Comparison of ENCODE assay signal across 14 cellular contexts in genomic region chr11:47241740-47242400, GRCh38. TPM values are rescaled to one million over a fixed set of nuclear protein-coding genes. Genes with fewer than 3 reads are reported as not detected.
A peak's percentile ranks its signal among the peaks of the same experiment; 100 is the strongest.
DNase-seq lines count a peak whose midpoint lies in the region; ATAC-seq and TF ChIP-seq lines count a peak whose summit lies in the region.
"Had no signal": no experiment of that assay in that cellular context is flagged by ENCODE, and none has a peak within 500 bp of the region (broad histone marks: within the 10 kb centered on the region; RNA-seq: fewer than 3 reads in every experiment).

No MANE protein-coding gene starts in this region.

- H2BK12ac ChIP-seq in mesenchymal stem cell (ENCODE audit: low read length in 2 of 2) = no peak overlapping the region

- H3K4ac ChIP-seq in mesenchymal stem cell (ENCODE audit: low read depth in 1 of 2, low read length in 2 of 2) = no peak overlapping the region

- H3K18ac ChIP-seq in mesenchymal stem cell (ENCODE audit: low read depth in 1 of 2, low read length in 2 of 2) = no peak overlapping the region

- peak overlapping the region; percentile 7 for H2BK120ac ChIP-seq in mesenchymal stem cell (ENCODE audit: low read depth, low read length)

- H3K9ac ChIP-seq in mesenchymal stem cell (ENCODE audit: low read length) = peak overlapping the region; percentile 5

- peaks cover 69% of the 10 kb centered on the region for H3K36me3 ChIP-seq in CD4-positive, CD25-positive, alpha-beta regulatory T cell (ENCODE audit: control insufficient read depth, insufficient read depth, low read length)
- H3K36me3 ChIP-seq in mesenchymal stem cell (ENCODE audit: control insufficient read depth in 1 of 2, insufficient read depth in 2 of 2, low read depth in 1 of 2, low read length in 2 of 2) = peaks cover 69 to 73% of the 10 kb centered on the region in 2 experiments

- H3K27ac Mint-ChIP-seq in CD4-positive, CD25-positive, alpha-beta regulatory T cell = peak overlapping the region; percentile 6 to 67 (median 17)
- H3K27ac Mint-ChIP-seq in HFFc6 = peak overlapping the region; percentile 66
- peak overlapping the region; percentile 3 for H3K27ac Mint-ChIP-seq in activated naive CD8-positive, alpha-beta T cell treated with anti-CD3 and anti-CD28 coated beads, Interleukin-2, amount 10 ng/mL, durations not matched to agents 7 days and 5 days

- H3K36me3 Mint-ChIP-seq in CD4-positive, CD25-positive, alpha-beta regulatory T cell = peaks cover 50% of the 10 kb centered on the region
- peaks cover 31% of the 10 kb centered on the region for H3K36me3 Mint-ChIP-seq in HFFc6 (ENCODE audit: low read depth)
- peaks cover 31% of the 10 kb centered on the region for H3K36me3 Mint-ChIP-seq in activated naive CD8-positive, alpha-beta T cell treated with anti-CD3 and anti-CD28 coated beads, Interleukin-2, amount 10 ng/mL, durations not matched to agents 7 days and 5 days

- peaks cover 14% of the 10 kb centered on the region for H3K79me1 ChIP-seq in mesenchymal stem cell (replicated peaks; ENCODE audit: low read length, poor library complexity, severe bottlenecking)

- H2AFZ ChIP-seq in mesenchymal stem cell (ENCODE audit: low read depth, low read length) = no peak overlapping the region

- no peak overlapping the region for H4K8ac ChIP-seq in mesenchymal stem cell (ENCODE audit: low read length)

- no peak for DNase-seq in CD4-positive, CD25-positive, alpha-beta regulatory T cell
- DNase-seq in HFFc6 (peak; percentile 55), mesenchymal stem cell (no peak), KBM-7 (no peak), NCI-H187 treated with DMSO at 0.1 percent for 48 hours (lab: John Stamatoyannopoulos, UW) (no peak)
- no peak for DNase-seq in activated naive CD8-positive, alpha-beta T cell treated with anti-CD3 and anti-CD28 coated beads, Interleukin-2, amount 10 ng/mL, durations not matched to agents 7 days and 5 days
- DNase-seq: activated gamma-delta T cell treated with Interleukin-2 at 50 U/mL for 16 hours; DMS 273 treated with DMSO at 0.1 percent for 48 hours; hippocampal formation; NCI-H1694 treated with DMSO at 0.1 percent for 48 hours; NK-92 treated with Interleukin-12 subunit alpha and Interleukin-12 subunit beta, amount 100 ng/mL, for 24 hours; transverse colon had no signal

- WGBS in mesenchymal stem cell = 87% methylated on average over 4 of the region's 4 CpGs

- ATAC-seq in CD4-positive, CD25-positive, alpha-beta regulatory T cell (ENCODE audit: low read depth in 2 of 2) = no peak
- ATAC-seq in activated naive CD8-positive, alpha-beta T cell treated with anti-CD3 and anti-CD28 coated beads, Interleukin-2, amount 10 ng/mL, durations not matched to agents 7 days and 5 days (ENCODE audit: low read depth) = peak; percentile 17
- no peak for ATAC-seq in HG03354 (IDR thresholded peaks at IDR 0.05; ENCODE audit: poor library complexity, severe bottlenecking, unreplicated experiment)

- H3K4me2 ChIP-seq in mesenchymal stem cell (ENCODE audit: low read length, poor library complexity, severe bottlenecking) = no peak overlapping the region

- no peak overlapping the region for H3K27ac ChIP-seq in CD4-positive, CD25-positive, alpha-beta regulatory T cell (ENCODE audit: insufficient read depth, low read length, poor library complexity, severe bottlenecking)
- no peak overlapping the region for H3K27ac ChIP-seq in mesenchymal stem cell (ENCODE audit: low read length, poor library complexity, severe bottlenecking)

- H3K14ac ChIP-seq in mesenchymal stem cell (ENCODE audit: low read length in 2 of 2) = no peak overlapping the region

- no peak overlapping the region for H2BK15ac ChIP-seq in mesenchymal stem cell (ENCODE audit: low read depth, poor library complexity, severe bottlenecking)

- POLR2A ChIA-PET in activated naive CD8-positive, alpha-beta T cell treated with anti-CD3 and anti-CD28 coated beads, Interleukin-2, amount 10 ng/mL, durations not matched to agents 7 days and 5 days (lab: Charles Lee) = interaction anchor here (0.6 to 2.0 kb wide), 7 partner anchors 9 to 58 kb away, joined by 3 to 8 read pairs (median 4); partner anchors contain the start of gene DDB2

- in situ Hi-C loops in KBM-7 (cut with MboI; ENCODE audit: low pct_unique_long_range_greater_than_20kb, low sequenced_read_pairs) = no loop called here

- no peak for TF ChIP-seq CTCF in HFFc6 (IDR thresholded peaks at IDR 0.05)

- no peak overlapping the region for H3K4me3 ChIP-seq in CD4-positive, CD25-positive, alpha-beta regulatory T cell (ENCODE audit: low read depth, low read length)
- H3K4me3 ChIP-seq in mesenchymal stem cell (ENCODE audit: insufficient read depth in 1 of 2, low read depth in 1 of 2, low read length in 2 of 2) = no peak overlapping the region
- H3K4me3 ChIP-seq: dorsolateral prefrontal cortex, transverse colon had no signal

- no peak overlapping the region for H4K91ac ChIP-seq in mesenchymal stem cell (ENCODE audit: low read length)

- H3K4me1 ChIP-seq in CD4-positive, CD25-positive, alpha-beta regulatory T cell (ENCODE audit: control insufficient read depth, insufficient read depth, low read length, poor library complexity, severe bottlenecking) = no peaks in the 10 kb centered on the region
- H3K4me1 ChIP-seq in mesenchymal stem cell (ENCODE audit: control insufficient read depth, insufficient read depth, low read depth, low read length) = peaks cover 13% of the 10 kb centered on the region

- H2AK5ac ChIP-seq in mesenchymal stem cell (ENCODE audit: low read length, severe bottlenecking) = no peak overlapping the region

- no peaks in the 10 kb centered on the region for H3K27me3 Mint-ChIP-seq in CD4-positive, CD25-positive, alpha-beta regulatory T cell
- peaks cover 3% of the 10 kb centered on the region for H3K27me3 Mint-ChIP-seq in HFFc6 (ENCODE audit: insufficient read depth)
- no peaks in the 10 kb centered on the region for H3K27me3 Mint-ChIP-seq in activated naive CD8-positive, alpha-beta T cell treated with anti-CD3 and anti-CD28 coated beads, Interleukin-2, amount 10 ng/mL, durations not matched to agents 7 days and 5 days

- no peaks in the 10 kb centered on the region for H3K9me3 Mint-ChIP-seq in CD4-positive, CD25-positive, alpha-beta regulatory T cell
- no peaks in the 10 kb centered on the region for H3K9me3 Mint-ChIP-seq in HFFc6
- no peaks in the 10 kb centered on the region for H3K9me3 Mint-ChIP-seq in activated naive CD8-positive, alpha-beta T cell treated with anti-CD3 and anti-CD28 coated beads, Interleukin-2, amount 10 ng/mL, durations not matched to agents 7 days and 5 days

- no peak overlapping the region for H2BK5ac ChIP-seq in mesenchymal stem cell (ENCODE audit: low read depth, low read length, poor library complexity, severe bottlenecking)

- no peaks in the 10 kb centered on the region for H3K9me3 ChIP-seq in CD4-positive, CD25-positive, alpha-beta regulatory T cell (ENCODE audit: control insufficient read depth in 2 of 2, low read length in 2 of 2)
- no peaks in the 10 kb centered on the region for H3K9me3 ChIP-seq in mesenchymal stem cell (ENCODE audit: control insufficient read depth, low read length)
- H3K9me3 ChIP-seq: transverse colon had no signal

- no peak overlapping the region for H3K23ac ChIP-seq in mesenchymal stem cell (ENCODE audit: low read length in 2 of 2)

- peaks cover 0 to 12% (median 6%) of the 10 kb centered on the region in 4 donors for H3K4me1 Mint-ChIP-seq in CD4-positive, CD25-positive, alpha-beta regulatory T cell
- H3K4me1 Mint-ChIP-seq in HFFc6 (ENCODE audit: low read depth) = peaks cover 34% of the 10 kb centered on the region
- H3K4me1 Mint-ChIP-seq in activated naive CD8-positive, alpha-beta T cell treated with anti-CD3 and anti-CD28 coated beads, Interleukin-2, amount 10 ng/mL, durations not matched to agents 7 days and 5 days = peaks cover 8% of the 10 kb centered on the region

- no peaks in the 10 kb centered on the region for H3K27me3 ChIP-seq in CD4-positive, CD25-positive, alpha-beta regulatory T cell (ENCODE audit: control insufficient read depth, insufficient read depth, low read length)
- H3K27me3 ChIP-seq in mesenchymal stem cell (ENCODE audit: control insufficient read depth in 1 of 2, insufficient read depth in 1 of 2, low read length in 2 of 2) = no peaks in the 10 kb centered on the region
- H3K27me3 ChIP-seq: dorsolateral prefrontal cortex, transverse colon had no signal

- H3K4me3 Mint-ChIP-seq in CD4-positive, CD25-positive, alpha-beta regulatory T cell = no peak overlapping the region
- H3K4me3 Mint-ChIP-seq in HFFc6 = peak overlapping the region; percentile 15; the same call in 1 of the 2 replicates
- H3K4me3 Mint-ChIP-seq in activated naive CD8-positive, alpha-beta T cell treated with anti-CD3 and anti-CD28 coated beads, Interleukin-2, amount 10 ng/mL, durations not matched to agents 7 days and 5 days = no peak overlapping the region

RNA-seq across cellular contexts. Expression of gene ACP2, which starts 6.7 kb away (rescaled TPM):
- total RNA-seq in CD4-positive, CD25-positive, alpha-beta regulatory T cell = 19.0 TPM
- 10 to 100 TPM; 16.3 to 27.7 (median 17.2) TPM for polyA plus RNA-seq in CD4-positive, CD25-positive, alpha-beta regulatory T cell
- 10 to 100 TPM; 33.4 to 37.4 (median 36.1) TPM for total RNA-seq in HFFc6 (2021; fragmentation: NEBNext Ultra II Directional; extraction: Animal tissue kit (Norgen Biotek cat#: 25700))
- total RNA-seq in activated naive CD8-positive, alpha-beta T cell treated with anti-CD3 and anti-CD28 coated beads, Interleukin-2, amount 10 ng/mL, durations not matched to agents 7 days and 5 days = 10 to 100 TPM; 26.5 to 31.1 TPM
- polyA plus RNA-seq in mesenchymal stem cell (2013, experiment 1 of 2) = 33.5 TPM
- 31.7 TPM for polyA plus RNA-seq in mesenchymal stem cell (2013, experiment 2 of 2)

RNA-seq across cellular contexts. Expression of gene NR1H3, which starts 15.9 kb away (rescaled TPM):
- total RNA-seq in CD4-positive, CD25-positive, alpha-beta regulatory T cell = 5.7 TPM
- 10 to 100 TPM in 1 of 4 donors, 1 to 10 TPM in 3; 6.1 to 13.0 (median 9.3) TPM for polyA plus RNA-seq in CD4-positive, CD25-positive, alpha-beta regulatory T cell
- total RNA-seq in HFFc6 (2021; fragmentation: NEBNext Ultra II Directional; extraction: Animal tissue kit (Norgen Biotek cat#: 25700)) = 10 to 100 TPM in 2 of 6 experiments, 1 to 10 TPM in 4; 5.4 to 11.2 (median 9.2) TPM
- 10 to 100 TPM; 11.7 to 15.1 TPM for total RNA-seq in activated naive CD8-positive, alpha-beta T cell treated with anti-CD3 and anti-CD28 coated beads, Interleukin-2, amount 10 ng/mL, durations not matched to agents 7 days and 5 days
- polyA plus RNA-seq in mesenchymal stem cell (2013, experiment 1 of 2) = 21.5 TPM
- polyA plus RNA-seq in mesenchymal stem cell (2013, experiment 2 of 2) = 20.0 TPM

RNA-seq across cellular contexts. Expression of gene DDB2, which starts 27.1 kb away (rescaled TPM):
- 81.7 TPM for total RNA-seq in CD4-positive, CD25-positive, alpha-beta regulatory T cell
- 10 to 100 TPM; 55.3 to 93.9 (median 60.0) TPM for polyA plus RNA-seq in CD4-positive, CD25-positive, alpha-beta regulatory T cell
- 10 to 100 TPM; 23.6 to 38.7 (median 33.7) TPM for total RNA-seq in HFFc6 (2021; fragmentation: NEBNext Ultra II Directional; extraction: Animal tissue kit (Norgen Biotek cat#: 25700))
- total RNA-seq in activated naive CD8-positive, alpha-beta T cell treated with anti-CD3 and anti-CD28 coated beads, Interleukin-2, amount 10 ng/mL, durations not matched to agents 7 days and 5 days = 100 to 1,000 TPM; 178 to 181 TPM
- polyA plus RNA-seq in mesenchymal stem cell (2013, experiment 1 of 2) = 32.7 TPM
- polyA plus RNA-seq in mesenchymal stem cell (2013, experiment 2 of 2) = 30.8 TPM

RNA-seq across cellular contexts. Expression of gene MADD, which starts 28.1 kb away (rescaled TPM):
- 179 TPM for total RNA-seq in CD4-positive, CD25-positive, alpha-beta regulatory T cell
- polyA plus RNA-seq in CD4-positive, CD25-positive, alpha-beta regulatory T cell = 10 to 100 TPM; 17.8 to 29.2 (median 23.1) TPM
- total RNA-seq in HFFc6 (2021; fragmentation: NEBNext Ultra II Directional; extraction: Animal tissue kit (Norgen Biotek cat#: 25700)) = 10 to 100 TPM; 22.4 to 30.5 (median 25.2) TPM
- total RNA-seq in activated naive CD8-positive, alpha-beta T cell treated with anti-CD3 and anti-CD28 coated beads, Interleukin-2, amount 10 ng/mL, durations not matched to agents 7 days and 5 days = 100 to 1,000 TPM; 113 to 114 TPM
- 18.6 TPM for polyA plus RNA-seq in mesenchymal stem cell (2013, experiment 1 of 2)
- polyA plus RNA-seq in mesenchymal stem cell (2013, experiment 2 of 2) = 17.8 TPM

RNA-seq across cellular contexts. Expression of gene PACSIN3, which starts 55.6 kb away (rescaled TPM):
- total RNA-seq in CD4-positive, CD25-positive, alpha-beta regulatory T cell = not detected
- under 1 TPM in 1 of 4 donors, not detected in 3; 0.85 TPM for polyA plus RNA-seq in CD4-positive, CD25-positive, alpha-beta regulatory T cell
- total RNA-seq in HFFc6 (2021; fragmentation: NEBNext Ultra II Directional; extraction: Animal tissue kit (Norgen Biotek cat#: 25700)) = 10 to 100 TPM; 10.3 to 30.9 (median 22.1) TPM
- total RNA-seq in activated naive CD8-positive, alpha-beta T cell treated with anti-CD3 and anti-CD28 coated beads, Interleukin-2, amount 10 ng/mL, durations not matched to agents 7 days and 5 days = 1 to 10 TPM; 1.1 to 1.3 TPM
- 13.3 TPM for polyA plus RNA-seq in mesenchymal stem cell (2013, experiment 1 of 2)
- polyA plus RNA-seq in mesenchymal stem cell (2013, experiment 2 of 2) = 13.7 TPM

Comparison
In these comparisons a context has a peak if more than half of its experiments do, and no peak if none do; other contexts are left out.
1. H3K27ac Mint-ChIP-seq: peak in every context shown above with its lines; median percentile 66 in HFFc6; 17 in CD4-positive, CD25-positive, alpha-beta regulatory T cell; 3 in activated naive CD8-positive, alpha-beta T cell treated with anti-CD3 and anti-CD28 coated beads, Interleukin-2, amount 10 ng/mL, durations not matched to agents 7 days and 5 days.